24 cellular contexts compared by ENCODE assay signal in the genomic region with DNA sequence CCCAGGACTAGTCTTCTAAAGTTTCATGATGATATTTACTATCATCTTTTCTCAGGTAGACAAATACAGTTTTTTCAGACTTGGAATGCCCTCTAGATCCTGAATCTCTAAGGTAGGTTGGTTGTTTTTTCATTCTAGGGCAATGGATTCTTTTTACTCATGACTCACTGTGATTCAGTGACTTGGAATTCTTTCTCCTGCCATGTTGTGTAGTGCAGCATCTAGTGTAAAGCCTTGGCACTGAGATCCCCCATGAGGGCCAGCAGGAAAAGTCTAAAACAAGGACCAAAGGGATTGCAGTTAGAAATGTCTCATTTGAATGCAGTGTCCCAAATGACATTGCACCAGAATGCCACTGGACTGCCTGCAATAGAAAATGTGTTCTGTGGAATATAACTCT.
DNase-seq lines count a peak whose midpoint lies in the region; ATAC-seq and TF ChIP-seq lines count a peak whose summit lies in the region.
"Had no signal": no experiment of that assay in that cellular context is flagged by ENCODE, and none has a peak within 500 bp of the region (broad histone marks: within the 10 kb centered on the region; RNA-seq: fewer than 3 reads in every experiment).

No MANE protein-coding gene starts in this region.

- no peaks in the 10 kb centered on the region for H3K4me1 Mint-ChIP-seq in naive thymus-derived CD8-positive, alpha-beta T cell
- no peaks in the 10 kb centered on the region for H3K4me1 Mint-ChIP-seq in activated CD8-positive, alpha-beta T cell treated with anti-CD3 and anti-CD28 coated beads, Interleukin-2, amount 10 ng/mL, durations not matched to agents 7 days and 5 days (ENCODE audit: low read depth)
- H3K4me1 Mint-ChIP-seq: activated naive CD4-positive, alpha-beta T cell treated with anti-CD3 and anti-CD28 coated beads, Interleukin-2, amount 50 U/mL, for 24 hours had no signal

- no peaks in the 10 kb centered on the region for H3K36me3 Mint-ChIP-seq in naive thymus-derived CD8-positive, alpha-beta T cell
- no peaks in the 10 kb centered on the region for H3K36me3 Mint-ChIP-seq in activated CD8-positive, alpha-beta T cell treated with anti-CD3 and anti-CD28 coated beads, Interleukin-2, amount 10 ng/mL, durations not matched to agents 7 days and 5 days (ENCODE audit: low read depth)
- H3K36me3 Mint-ChIP-seq: activated naive CD4-positive, alpha-beta T cell treated with anti-CD3 and anti-CD28 coated beads, Interleukin-2, amount 50 U/mL, for 24 hours had no signal

- H3K79me2 ChIP-seq in osteoblast (ENCODE audit: insufficient read depth, low read length), result no peaks in the 10 kb centered on the region
- H3K79me2 ChIP-seq: hepatocyte had no signal

- CTCF ChIA-PET in activated CD8-positive, alpha-beta T cell treated with anti-CD3 and anti-CD28 coated beads, Interleukin-2, amount 10 ng/mL, durations not matched to agents 7 days and 5 days (lab: Charles Lee), result no interaction called here

- H3K4me3 ChIP-seq in fibroblast of mammary gland (ENCODE audit: control insufficient read depth, low read depth, low read length), result no peak overlapping the region
- H3K4me3 ChIP-seq in osteoblast (ENCODE audit: insufficient read depth, low read length), result no peak overlapping the region
- H3K4me3 ChIP-seq: cardiac muscle cell, esophagus muscularis mucosa, hepatocyte, vagina had no signal

- H2AFZ ChIP-seq in osteoblast (ENCODE audit: low read length), result no peak overlapping the region
- H2AFZ ChIP-seq: hepatocyte had no signal

- ATAC-seq in HG02588 (IDR thresholded peaks at IDR 0.05; ENCODE audit: unreplicated experiment), result no peak
- no peak for ATAC-seq in naive thymus-derived CD8-positive, alpha-beta T cell
- no peak for ATAC-seq in activated CD8-positive, alpha-beta T cell treated with anti-CD3 and anti-CD28 coated beads, Interleukin-2, amount 10 ng/mL, durations not matched to agents 7 days and 5 days
- ATAC-seq: activated T-cell treated with anti-CD3 and anti-CD28 coated beads, Interleukin-2, amount 50 U/mL, for 4 hours; right cardiac atrium had no signal

- H3K36me3 ChIP-seq in osteoblast (ENCODE audit: insufficient read depth, low read length), result no peaks in the 10 kb centered on the region
- H3K36me3 ChIP-seq: cardiac muscle cell, esophagus muscularis mucosa, vagina had no signal

- no peak overlapping the region for H3K4me2 ChIP-seq in osteoblast (ENCODE audit: insufficient read depth, low read length)
- H3K4me2 ChIP-seq: hepatocyte had no signal

- POLR2A ChIA-PET in naive thymus-derived CD8-positive, alpha-beta T cell (lab: Charles Lee), result no interaction called here
- POLR2A ChIA-PET in activated CD8-positive, alpha-beta T cell treated with anti-CD3 and anti-CD28 coated beads, Interleukin-2, amount 10 ng/mL, durations not matched to agents 7 days and 5 days (lab: Charles Lee), result no interaction called here

- H3K4me1 ChIP-seq in osteoblast (ENCODE audit: insufficient read depth, low read length), result no peaks in the 10 kb centered on the region
- H3K4me1 ChIP-seq: esophagus muscularis mucosa, vagina had no signal

- H3K9me3 Mint-ChIP-seq in naive thymus-derived CD8-positive, alpha-beta T cell, result peaks cover 5 to 26% (median 17%) of the 10 kb centered on the region in 9 donors
- H3K9me3 Mint-ChIP-seq in activated CD8-positive, alpha-beta T cell treated with anti-CD3 and anti-CD28 coated beads, Interleukin-2, amount 10 ng/mL, durations not matched to agents 7 days and 5 days (ENCODE audit: insufficient read depth), result no peaks in the 10 kb centered on the region
- H3K9me3 Mint-ChIP-seq: stimulated activated naive CD8-positive, alpha-beta T cell treated with anti-CD3 and anti-CD28 coated beads, Interleukin-15, Interleukin-2, amounts not matched to agents 100 ng/mL and 50 ng/mL, for 24 hours had no signal

- no peaks in the 10 kb centered on the region for H3K27me3 ChIP-seq in osteoblast (ENCODE audit: insufficient read depth, low read length)
- H3K27me3 ChIP-seq: cardiac muscle cell, esophagus muscularis mucosa, hepatocyte, vagina had no signal

- TF ChIP-seq CTCF in fibroblast of mammary gland (conservative IDR thresholded peaks at IDR 0.05; ENCODE audit: control insufficient read depth, insufficient read depth, low read depth, low read length) (no peak), osteoblast (IDR thresholded peaks at IDR 0.05; ENCODE audit: extremely low read depth, low read depth, low read length) (no peak)

- H4K20me1 ChIP-seq in osteoblast (ENCODE audit: insufficient read depth, low read length), result no peaks in the 10 kb centered on the region

- peak; percentile 0 for DNase-seq in ELR (ENCODE audit: low read depth)
- DNase-seq in T1000 (lab: John Stamatoyannopoulos, UW), result peak; percentile 12
- peak; percentile 76 for DNase-seq in fibroblast of mammary gland (ENCODE audit: low read depth)
- peak; percentile 65 for DNase-seq in osteoblast (ENCODE audit: insufficient read length, low spot score, missing footprints)
- DNase-seq in naive thymus-derived CD8-positive, alpha-beta T cell, result no peak
- DNase-seq in cerebellar nuclear complex (lab: John Stamatoyannopoulos, UW), result no peak
- no peak for DNase-seq in activated CD8-positive, alpha-beta T cell treated with anti-CD3 and anti-CD28 coated beads, Interleukin-2, amount 10 ng/mL, durations not matched to agents 7 days and 5 days
- DNase-seq: activated CD4-positive, alpha-beta T cell treated with anti-CD3 and anti-CD28 coated beads, Interleukin-2, amount 50 U/mL, for 48 hours; activated T-cell treated with anti-CD3 and anti-CD28 coated beads, Interleukin-2, amount 50 U/mL, for 4 hours; kidney; midbrain; NCI-H1694; NCI-H446; right cardiac atrium; Right ventricle myocardium superior; T-helper 1 cell had no signal

- H3K27me3 Mint-ChIP-seq in naive thymus-derived CD8-positive, alpha-beta T cell, result peaks cover 0 to 2% (median 0%) of the 10 kb centered on the region in 5 donors
- no peaks in the 10 kb centered on the region for H3K27me3 Mint-ChIP-seq in activated CD8-positive, alpha-beta T cell treated with anti-CD3 and anti-CD28 coated beads, Interleukin-2, amount 10 ng/mL, durations not matched to agents 7 days and 5 days (ENCODE audit: low read depth)
- H3K27me3 Mint-ChIP-seq: activated naive CD4-positive, alpha-beta T cell treated with anti-CD3 and anti-CD28 coated beads, Interleukin-2, amount 50 U/mL, for 24 hours; stimulated activated naive CD8-positive, alpha-beta T cell treated with anti-CD3 and anti-CD28 coated beads, Interleukin-15, Interleukin-2, amounts not matched to agents 100 ng/mL and 50 ng/mL, for 24 hours had no signal

- H3K9me3 ChIP-seq in osteoblast (ENCODE audit: low read depth, low read length), result no peaks in the 10 kb centered on the region
- H3K9me3 ChIP-seq: vagina had no signal

- no peak overlapping the region for H3K27ac ChIP-seq in osteoblast (ENCODE audit: low read depth, low read length)
- H3K27ac ChIP-seq: cardiac muscle cell, esophagus muscularis mucosa, hepatocyte, vagina, VCaP had no signal

- H3K27ac Mint-ChIP-seq in naive thymus-derived CD8-positive, alpha-beta T cell, result no peak overlapping the region
- H3K27ac Mint-ChIP-seq in activated CD8-positive, alpha-beta T cell treated with anti-CD3 and anti-CD28 coated beads, Interleukin-2, amount 10 ng/mL, durations not matched to agents 7 days and 5 days, result no peak overlapping the region
- H3K27ac Mint-ChIP-seq: activated naive CD4-positive, alpha-beta T cell treated with anti-CD3 and anti-CD28 coated beads, Interleukin-2, amount 50 U/mL, for 24 hours; stimulated activated naive CD8-positive, alpha-beta T cell treated with anti-CD3 and anti-CD28 coated beads, Interleukin-15, Interleukin-2, amounts not matched to agents 100 ng/mL and 50 ng/mL, for 24 hours had no signal

- H3K4me3 Mint-ChIP-seq in naive thymus-derived CD8-positive, alpha-beta T cell, result no peak overlapping the region
- no peak overlapping the region for H3K4me3 Mint-ChIP-seq in activated CD8-positive, alpha-beta T cell treated with anti-CD3 and anti-CD28 coated beads, Interleukin-2, amount 10 ng/mL, durations not matched to agents 7 days and 5 days
- H3K4me3 Mint-ChIP-seq: activated naive CD4-positive, alpha-beta T cell treated with anti-CD3 and anti-CD28 coated beads, Interleukin-2, amount 50 U/mL, for 24 hours; activated T-cell treated with anti-CD3 and anti-CD28 coated beads, Interleukin-2, amount 50 U/mL, for 4 hours; stimulated activated naive CD8-positive, alpha-beta T cell treated with anti-CD3 and anti-CD28 coated beads, Interleukin-15, Interleukin-2, amounts not matched to agents 100 ng/mL and 50 ng/mL, for 24 hours had no signal

Comparison
In these comparisons a context has a peak if more than half of its experiments do, and no peak if none do; other contexts are left out.
1. DNase-seq: peak in ELR (single experiment), T1000 (single experiment), fibroblast of mammary gland (single experiment) and osteoblast (single experiment); none in naive thymus-derived CD8-positive, alpha-beta T cell (0 of 10), cerebellar nuclear complex (0 of 2) and activated CD8-positive, alpha-beta T cell treated with anti-CD3 and anti-CD28 coated beads, Interleukin-2, amount 10 ng/mL, durations not matched to agents 7 days and 5 days (single experiment).